Comparison of ENCODE assay signal across 2 cellular contexts in genomic region chr7:50868426-50869100, GRCh38.
TF ChIP-seq lines count a peak whose summit lies in the region.

No MANE protein-coding gene starts in this region.

TF ChIP-seq in SK-N-SH, 30 proteins besides CTCF, POLR2A, EP300 and RAD21 (continued from another document):
- TF ChIP-seq FOSL2 (IDR thresholded peaks at IDR 0.05; ENCODE audit: borderline replicate concordance, low read depth) (no peak), TAF1 (IDR thresholded peaks at IDR 0.05; ENCODE audit: borderline replicate concordance, low read depth, low read length) (no peak), ZBTB33 (IDR thresholded peaks at IDR 0.05; ENCODE audit: borderline replicate concordance, low read depth) (no peak), MXI1 (IDR thresholded peaks at IDR 0.05; ENCODE audit: low read depth, low read length) (no peak), ELF1 (IDR thresholded peaks at IDR 0.05) (no peak), SMC3 (IDR thresholded peaks at IDR 0.05; ENCODE audit: low read depth, low read length) (no peak), EZH2phosphoT487 (IDR thresholded peaks at IDR 0.05; ENCODE audit: borderline replicate concordance, low read depth) (no peak), REST (IDR thresholded peaks at IDR 0.05; ENCODE audit: low read depth, low read length) (no peak), RFX5 (IDR thresholded peaks at IDR 0.05; ENCODE audit: low read length) (no peak), TCF12 (IDR thresholded peaks at IDR 0.05) (no peak), GABPA (IDR thresholded peaks at IDR 0.05; ENCODE audit: low read depth) (no peak), SIN3A (IDR thresholded peaks at IDR 0.05; ENCODE audit: borderline replicate concordance, low read depth, low read length) (no peak), GATA2 (CRISPR knock-in tag; IDR thresholded peaks at IDR 0.05) (no peak), MEF2A (IDR thresholded peaks at IDR 0.05; ENCODE audit: borderline replicate concordance, low read depth) (no peak), NFIC (IDR thresholded peaks at IDR 0.05; ENCODE audit: borderline replicate concordance) (no peak), IRF3 (IDR thresholded peaks at IDR 0.05; ENCODE audit: low read depth, low read length) (no peak), RXRA (IDR thresholded peaks at IDR 0.05; ENCODE audit: borderline replicate concordance, low read depth) (no peak)

TF ChIP-seq in SK-N-SH treated with all-trans-retinoic acid at 6 μM for 48 hours, 23 proteins besides CTCF, POLR2A, EP300 and RAD21 (continued from another document):
- TF ChIP-seq TSHZ2 (CRISPR knock-in tag; IDR thresholded peaks at IDR 0.05): no peak
- TF ChIP-seq ZNF70 (CRISPR knock-in tag; IDR thresholded peaks at IDR 0.05): no peak
- TF ChIP-seq GLIS3 (CRISPR knock-in tag; IDR thresholded peaks at IDR 0.05): no peak
- TF ChIP-seq ESRRG (CRISPR knock-in tag; IDR thresholded peaks at IDR 0.05): no peak
